ENCODE assay signal across 34 cellular contexts in the genomic region with DNA sequence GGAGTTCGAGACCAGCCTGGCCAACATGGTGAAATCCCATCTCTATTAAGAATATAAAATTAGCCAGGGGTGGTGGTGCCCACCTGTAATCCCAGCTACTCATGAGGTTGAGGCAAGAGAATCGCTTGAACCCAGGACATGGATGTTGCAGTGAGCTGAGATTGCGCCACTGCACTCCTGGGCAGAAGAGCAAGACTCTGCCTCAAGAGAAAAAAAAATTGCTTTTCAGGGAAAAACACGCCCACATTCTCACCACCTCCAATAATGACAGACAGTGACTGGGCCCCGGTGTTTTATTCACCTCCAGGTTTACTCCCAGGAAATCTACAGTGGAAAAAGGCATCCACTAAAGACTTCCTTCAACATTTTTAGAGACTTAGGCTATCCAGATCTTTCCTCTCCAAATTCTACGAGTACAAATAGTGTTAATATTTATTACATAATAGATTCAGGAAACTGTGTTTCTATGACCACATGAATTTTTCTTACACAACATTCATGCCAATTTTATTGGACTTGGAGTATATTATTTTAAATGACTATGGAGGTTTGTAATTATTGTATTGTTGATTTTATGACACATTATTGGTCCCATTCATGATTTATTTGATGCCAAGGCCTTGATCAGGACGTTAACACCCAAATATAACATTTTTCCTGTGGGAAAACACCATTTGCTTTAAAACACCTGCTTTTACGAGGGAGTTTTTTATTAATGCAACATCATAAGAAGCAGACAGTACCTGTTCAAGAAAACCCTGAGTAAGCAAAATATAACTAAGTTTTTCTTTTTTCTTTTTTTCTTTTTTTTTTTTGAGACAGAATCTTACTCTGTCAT. TPM values are rescaled to one million over a fixed set of nuclear protein-coding genes. Genes with fewer than 3 reads are reported as not detected.
DNase-seq lines count a peak whose midpoint lies in the region; ATAC-seq, FAIRE-seq and TF ChIP-seq lines count a peak whose summit lies in the region.
"Had no signal": no experiment of that assay in that cellular context is flagged by ENCODE, and none has a peak within 500 bp of the region (broad histone marks: within the 10 kb centered on the region; RNA-seq: fewer than 3 reads in every experiment).

No MANE protein-coding gene starts in this region.

- H3K27me3 Mint-ChIP-seq in Calu3 (ENCODE audit: unreplicated experiment) (no peaks in the 10 kb centered on the region), nephron progenitor cell (ENCODE audit: low read depth, poor library complexity) (no peaks in the 10 kb centered on the region)
- H3K27me3 Mint-ChIP-seq in activated T-cell treated with anti-CD3 and anti-CD28 coated beads, Interleukin-2, amount 50 U/mL, for 24 hours = peaks cover 13% of the 10 kb centered on the region

- intact Hi-C loops in Calu3 (cut with micrococcal nuclease; ENCODE audit: unreplicated experiment) (loop anchor here (2.0 kb wide), 1 partner anchor 21 kb away; no protein-coding TSS in a partner anchor), left ventricle myocardium superior (cut with micrococcal nuclease) (no loop called here)

- H3K9me3 Mint-ChIP-seq in Calu3 (ENCODE audit: low read depth, unreplicated experiment) (no peaks in the 10 kb centered on the region), nephron progenitor cell (peaks cover 8% of the 10 kb centered on the region)
- no peaks in the 10 kb centered on the region for H3K9me3 Mint-ChIP-seq in activated T-cell treated with anti-CD3 and anti-CD28 coated beads, Interleukin-2, amount 50 U/mL, for 24 hours

- DNase-seq in Calu3 = no peak
- DNase-seq in bronchial epithelial cell (ENCODE audit: low read depth) = peak; percentile 32
- no peak for DNase-seq in nephron progenitor cell
- no peak for DNase-seq in NCI-H446 treated with DMSO at 0.1 percent for 48 hours (lab: John Stamatoyannopoulos, UW)
- no peak for DNase-seq in DMS53 treated with DMSO at 0.1 percent for 48 hours (lab: John Stamatoyannopoulos, UW; ENCODE audit: unreplicated experiment)
- no peak for DNase-seq in activated T-cell treated with anti-CD3 and anti-CD28 coated beads, Interleukin-2, amount 50 U/mL, for 24 hours
- no peak for DNase-seq in left ventricle myocardium superior
- DNase-seq: activated CD4-positive, alpha-beta T cell treated with anti-CD3 and anti-CD28 coated beads for 36 hours; activated CD8-positive, alpha-beta memory T cell treated with anti-CD3 and anti-CD28 coated beads for 24 hours; activated effector memory CD4-positive, alpha-beta T cell treated with anti-CD3 and anti-CD28 coated beads, Interleukin-2, amount 50 U/mL, for 16 hours; DMS79; esophagus squamous epithelium; foreskin melanocyte; GDM1; HCEC 1CT; heart right ventricle; kidney; naive B cell; NCI-H1105 treated with DMSO at 0.1 percent for 48 hours; NCI-H187 treated with DMSO at 0.1 percent for 48 hours; NCI-H2171 treated with DMSO at 0.1 percent for 48 hours; NCI-H526; SJCRH30; stimulated activated CD4-positive, alpha-beta T cell treated with anti-CD3 and anti-CD28 coated beads, Interleukin-12 subunit alpha, Interleukin-12 subunit beta, amount 100 ng/mL, for 4 hours; stimulated activated CD4-positive, alpha-beta T cell treated with anti-CD3 and anti-CD28 coated beads, Interleukin-4, amount 100 ng/mL, for 1 hour; SW 1271; T-helper 9 cell; tibial artery had no signal

- no TSS peak for BruUV-seq in Calu3 (replicated peaks; lab: Mats Ljungman, UMichigan)

- no peak for TF ChIP-seq EP300 in Ishikawa (IDR thresholded peaks at IDR 0.05; ENCODE audit: borderline replicate concordance)

- H3K36me3 Mint-ChIP-seq in Calu3 (ENCODE audit: insufficient read depth, unreplicated experiment) = peaks cover 24% of the 10 kb centered on the region
- peaks cover 61% of the 10 kb centered on the region for H3K36me3 Mint-ChIP-seq in nephron progenitor cell (ENCODE audit: low read depth)
- H3K36me3 Mint-ChIP-seq in activated T-cell treated with anti-CD3 and anti-CD28 coated beads, Interleukin-2, amount 50 U/mL, for 24 hours (ENCODE audit: low read depth) = no peaks in the 10 kb centered on the region
- H3K36me3 Mint-ChIP-seq: activated naive CD8-positive, alpha-beta T cell; naive B cell had no signal

- peaks cover 59% of the 10 kb centered on the region for H3K4me1 Mint-ChIP-seq in Calu3 (ENCODE audit: low read depth, unreplicated experiment)
- peaks cover 37% of the 10 kb centered on the region for H3K4me1 Mint-ChIP-seq in nephron progenitor cell
- H3K4me1 Mint-ChIP-seq in activated T-cell treated with anti-CD3 and anti-CD28 coated beads, Interleukin-2, amount 50 U/mL, for 24 hours (ENCODE audit: low read depth) = peaks cover 9% of the 10 kb centered on the region

- FAIRE-seq in bronchial epithelial cell (lab: Jason Lieb, UNC) = no peak
- FAIRE-seq: kidney had no signal

- H3K27ac Mint-ChIP-seq in Calu3 (ENCODE audit: unreplicated experiment) (peak overlapping the region; percentile 98), nephron progenitor cell (peak overlapping the region; percentile 31)
- no peak overlapping the region for H3K27ac Mint-ChIP-seq in activated T-cell treated with anti-CD3 and anti-CD28 coated beads, Interleukin-2, amount 50 U/mL, for 24 hours
- H3K27ac Mint-ChIP-seq: activated CD4-positive, alpha-beta T cell treated with anti-CD3 and anti-CD28 coated beads for 36 hours; activated naive CD8-positive, alpha-beta T cell; naive B cell had no signal

- no peak for ATAC-seq in left ventricle myocardium superior
- ATAC-seq: activated CD4-positive, alpha-beta T cell treated with anti-CD3 and anti-CD28 coated beads for 36 hours; heart right ventricle; sciatic nerve had no signal

- H3K4me3 ChIP-seq in bronchial epithelial cell (ENCODE audit: low read depth, low read length) = no peak overlapping the region
- H3K4me3 ChIP-seq: coronary artery, esophagus squamous epithelium, heart right ventricle, prostate gland, SJCRH30, tibial artery had no signal

- H3K36me3 ChIP-seq in bronchial epithelial cell (ENCODE audit: control insufficient read depth, insufficient read depth, low read length) = peaks cover 1% of the 10 kb centered on the region
- H3K36me3 ChIP-seq: esophagus squamous epithelium, heart right ventricle, neutrophil, prostate gland, SJCRH30, tibial artery had no signal

- no peak for TF ChIP-seq RAD21 in Ishikawa (IDR thresholded peaks at IDR 0.05; ENCODE audit: low read depth)

- H3K4me3 Mint-ChIP-seq in Calu3 (ENCODE audit: low read depth, unreplicated experiment) (no peak overlapping the region), nephron progenitor cell (no peak overlapping the region)
- H3K4me3 Mint-ChIP-seq in activated T-cell treated with anti-CD3 and anti-CD28 coated beads, Interleukin-2, amount 50 U/mL, for 24 hours = no peak overlapping the region
- H3K4me3 Mint-ChIP-seq: activated CD4-positive, alpha-beta T cell treated with anti-CD3 and anti-CD28 coated beads for 36 hours; activated naive CD8-positive, alpha-beta T cell; naive B cell had no signal

- no peaks in the 10 kb centered on the region for H3K27me3 ChIP-seq in bronchial epithelial cell (ENCODE audit: control insufficient read depth, insufficient read depth, low read length)
- H3K27me3 ChIP-seq: esophagus squamous epithelium, heart right ventricle, neutrophil, SJCRH30, tibial artery had no signal

- TF ChIP-seq CTCF in Calu3 (IDR thresholded peaks at IDR 0.05; ENCODE audit: unreplicated experiment) (no peak), bronchial epithelial cell (IDR thresholded peaks at IDR 0.05; ENCODE audit: insufficient read depth, low read length, severe bottlenecking) (no peak), nephron progenitor cell (IDR thresholded peaks at IDR 0.05) (no peak)

- CTCF ChIA-PET in Calu3 (lab: Charles Lee) = interaction anchor here (0.8 to 2.1 kb wide), 2 partner anchors 11 to 23 kb away, joined by 3 to 23 read pairs; no protein-coding TSS in a partner anchor

TF ChIP-seq in Ishikawa, 13 proteins besides CTCF, POLR2A, EP300 and RAD21:
- TF ChIP-seq CEBPB (IDR thresholded peaks at IDR 0.05) (peak; percentile 50; the same call in 1 of the 2 replicates), ZBTB7A (IDR thresholded peaks at IDR 0.05; ENCODE audit: low read depth) (no peak), TCF12 (IDR thresholded peaks at IDR 0.05; ENCODE audit: low read depth) (no peak)

RNA-seq across cellular contexts. Expression of gene IGF2BP2, which starts 26.6 kb away (rescaled TPM):
- total RNA-seq in Calu3 (2022) (150 and 156 TPM in 2 replicates), bronchial epithelial cell (32.6 and 37.1 TPM in 2 replicates), left ventricle myocardium superior (16.7 TPM)
